ENCODE assay signal across 16 cellular contexts in genomic region chr4:53576218-53576617, GRCh38. TPM values are rescaled to one million over a fixed set of nuclear protein-coding genes. Genes with fewer than 3 reads are reported as not detected.
"Had no signal": no experiment of that assay in that cellular context is flagged by ENCODE, and none has a peak within 500 bp of the region (broad histone marks: within the 10 kb centered on the region; RNA-seq: fewer than 3 reads in every experiment).

No MANE protein-coding gene starts in this region.

- H3K4me3 Mint-ChIP-seq: activated naive CD4-positive, alpha-beta T cell treated with anti-CD3 and anti-CD28 coated beads, Interleukin-2, amount 50 U/mL, for 24 hours; naive B cell; stimulated activated naive CD8-positive, alpha-beta T cell treated with anti-CD3 and anti-CD28 coated beads, Interleukin-15, Interleukin-2, amounts not matched to agents 100 ng/mL and 50 ng/mL, for 24 hours; T-helper 17 cell had no signal

- DNase-seq: activated CD4-positive, alpha-beta T cell treated with anti-CD3 and anti-CD28 coated beads, Interleukin-2, amount 50 U/mL, for 1 hour; activated CD4-positive, CD25-positive, alpha-beta regulatory T cell; central memory CD4-positive, alpha-beta T cell; cortex of kidney; effector CD8-positive, alpha-beta T cell; hippocampal formation; lower lobe of right lung; midbrain; naive B cell; psoas muscle; sigmoid colon; stimulated activated CD4-positive, alpha-beta T cell treated with anti-CD3 and anti-CD28 coated beads, Interleukin-4, amount 100 ng/mL, for 1 hour; stimulated activated CD8-positive, alpha-beta memory T cell treated with anti-CD3 and anti-CD28 coated beads, Interleukin-4, amount 100 ng/mL, for 48 hours; T-helper 17 cell had no signal

- H3K27ac Mint-ChIP-seq: activated naive CD4-positive, alpha-beta T cell treated with anti-CD3 and anti-CD28 coated beads, Interleukin-2, amount 50 U/mL, for 24 hours; naive B cell; stimulated activated naive CD8-positive, alpha-beta T cell treated with anti-CD3 and anti-CD28 coated beads, Interleukin-15, Interleukin-2, amounts not matched to agents 100 ng/mL and 50 ng/mL, for 24 hours; T-helper 17 cell had no signal

- H3K9me3 Mint-ChIP-seq: activated naive CD4-positive, alpha-beta T cell treated with anti-CD3 and anti-CD28 coated beads, Interleukin-2, amount 50 U/mL, for 24 hours; stimulated activated naive CD8-positive, alpha-beta T cell treated with anti-CD3 and anti-CD28 coated beads, Interleukin-15, Interleukin-2, amounts not matched to agents 100 ng/mL and 50 ng/mL, for 24 hours had no signal

- H3K9me3 ChIP-seq: lower lobe of right lung, psoas muscle, sigmoid colon had no signal

- H3K4me1 Mint-ChIP-seq: activated naive CD4-positive, alpha-beta T cell treated with anti-CD3 and anti-CD28 coated beads, Interleukin-2, amount 50 U/mL, for 24 hours; naive B cell; T-helper 17 cell had no signal

- ATAC-seq: psoas muscle, T-helper 17 cell had no signal

- H3K27me3 Mint-ChIP-seq: activated naive CD4-positive, alpha-beta T cell treated with anti-CD3 and anti-CD28 coated beads, Interleukin-2, amount 50 U/mL, for 24 hours; naive B cell; stimulated activated naive CD8-positive, alpha-beta T cell treated with anti-CD3 and anti-CD28 coated beads, Interleukin-15, Interleukin-2, amounts not matched to agents 100 ng/mL and 50 ng/mL, for 24 hours had no signal

- H3K36me3 Mint-ChIP-seq: activated naive CD4-positive, alpha-beta T cell treated with anti-CD3 and anti-CD28 coated beads, Interleukin-2, amount 50 U/mL, for 24 hours; naive B cell had no signal

- H3K4me1 ChIP-seq: psoas muscle had no signal

- H3K36me3 ChIP-seq: lower lobe of right lung, sigmoid colon had no signal

- H3K27me3 ChIP-seq: sigmoid colon had no signal

- H3K27ac ChIP-seq: lower lobe of right lung, psoas muscle, sigmoid colon had no signal

- H3K4me3 ChIP-seq: lower lobe of right lung, psoas muscle, sigmoid colon had no signal

RNA-seq across cellular contexts. Expression of gene LNX1, which starts 15.1 kb away (rescaled TPM):
- total RNA-seq: T-helper 17 cell had no signal
